ENCODE assay signal across 7 cellular contexts in genomic region chr1:234722904-234723588, GRCh38.
DNase-seq lines count a peak whose midpoint lies in the region; ATAC-seq, FAIRE-seq and TF ChIP-seq lines count a peak whose summit lies in the region.

No MANE protein-coding gene starts in this region.

- ATAC-seq in gastrocnemius medialis, result peak; percentile 6 to 11
- no peak for ATAC-seq in GM18867 (IDR thresholded peaks at IDR 0.05; ENCODE audit: unreplicated experiment)

- peak overlapping the region; percentile 55; the same call in 1 of the 2 replicates for H3K9ac ChIP-seq in SU-DHL-6 (ENCODE audit: low read length)

- 0 out of 2 replicates have a peak, but pooled peaks cover 3% of the 10 kb centered on the region for H3F3A ChIP-seq in SU-DHL-6 (ENCODE audit: insufficient read depth)

- peaks cover 95 to 96% of the 10 kb centered on the region in 2 donors for H3K4me1 ChIP-seq in gastrocnemius medialis

- peak; percentile 44 for DNase-seq in HTR-8/SVneo (ENCODE audit: insufficient read length, low spot score)
- peak; percentile 91 for DNase-seq in amniotic epithelial cell (ENCODE audit: low read depth)
- DNase-seq in hepatic stellate cell (ENCODE audit: low spot score), result peak; percentile 61
- DNase-seq in gastrocnemius medialis, result peak in 1 of 2 donors; percentile 73
- no peak for DNase-seq in GM13976 (ENCODE audit: low spot score)

- intact Hi-C loops in gastrocnemius medialis (cut with DNase I; ENCODE audit: low total_unique reads), result loop anchor here (2.0 to 5.0 kb wide), 4 partner anchors 164 to 352 kb away; no protein-coding TSS in a partner anchor

- H3K4me3 ChIP-seq in SU-DHL-6 (ENCODE audit: insufficient read depth, low read length, poor library complexity, severe bottlenecking) (no peak overlapping the region), gastrocnemius medialis (peak overlapping the region; percentile 5 to 27 (median 10))

- no peaks in the 10 kb centered on the region for H3K9me3 ChIP-seq in SU-DHL-6 (ENCODE audit: insufficient read depth, low read length)
- no peaks in the 10 kb centered on the region for H3K9me3 ChIP-seq in gastrocnemius medialis

- TF ChIP-seq CTCF in SU-DHL-6 (IDR thresholded peaks at IDR 0.05; ENCODE audit: insufficient read depth, low read length, poor library complexity, severe bottlenecking), result no peak
- no peak for TF ChIP-seq CTCF in gastrocnemius medialis (IDR thresholded peaks at IDR 0.05 in 4 of 5, conservative IDR thresholded peaks at IDR 0.05 in 1 of 5)
- TF ChIP-seq CTCF in GM13976 (IDR thresholded peaks at IDR 0.05; ENCODE audit: borderline replicate concordance, control extremely low read depth, extremely low read depth, insufficient read depth, missing control alignments), result no peak

- no peak for TF ChIP-seq POLR2A in gastrocnemius medialis (IDR thresholded peaks at IDR 0.05)

- in situ Hi-C loops in gastrocnemius medialis (cut with MboI; ENCODE audit: low sequenced_read_pairs in 4 of 4) (loop anchor here in 2 of 4 donors (10.0 kb wide), 2 partner anchors 142 to 228 kb away; no protein-coding TSS in a partner anchor), GM13976 (cut with MboI; ENCODE audit: low sequenced_read_pairs, unreplicated experiment) (no loop called here)

- no peaks in the 10 kb centered on the region for H3K9me2 ChIP-seq in SU-DHL-6 (replicated peaks; ENCODE audit: insufficient read depth, low read length)

- H3K27me3 ChIP-seq in SU-DHL-6 (ENCODE audit: low read length) (no peaks in the 10 kb centered on the region), gastrocnemius medialis (no peaks in the 10 kb centered on the region)

- H3K27ac ChIP-seq in SU-DHL-6 (ENCODE audit: low read depth, low read length) (peak overlapping the region; percentile 83), gastrocnemius medialis (peak overlapping the region; percentile 93 to 98 (median 96))

- peak overlapping the region; percentile 77 for H2AFZ ChIP-seq in SU-DHL-6 (ENCODE audit: low read depth, low read length, severe bottlenecking)

- no peaks in the 10 kb centered on the region for H4K20me1 ChIP-seq in SU-DHL-6 (ENCODE audit: low read depth, low read length)

- no peaks in the 10 kb centered on the region for H3K36me3 ChIP-seq in SU-DHL-6 (ENCODE audit: low read length)
- H3K36me3 ChIP-seq in gastrocnemius medialis, result no peaks in the 10 kb centered on the region

- no peaks in the 10 kb centered on the region for H3K79me2 ChIP-seq in SU-DHL-6 (ENCODE audit: insufficient read depth, low read length)

- H3K4me2 ChIP-seq in SU-DHL-6 (ENCODE audit: low read depth, low read length, poor library complexity, severe bottlenecking), result peak overlapping the region; percentile 62

- no peak for FAIRE-seq in HTR-8/SVneo (lab: Jason Lieb, UNC)
